ENCODE assay signal across 8 cellular contexts in genomic region chr7:121438017-121438955, GRCh38. TPM values are rescaled to one million over a fixed set of nuclear protein-coding genes. Genes with fewer than 3 reads are reported as not detected.
DNase-seq lines count a peak whose midpoint lies in the region; ATAC-seq and TF ChIP-seq lines count a peak whose summit lies in the region.
"Not testable (repeated sequence)": the region's sequence is repeated elsewhere in the genome, so short reads cannot be mapped to it uniquely, and the experiment has no call there.

No MANE protein-coding gene starts in this region.

- peaks cover 38% of the 10 kb centered on the region for H3K4me1 Mint-ChIP-seq in activated CD8-positive, alpha-beta memory T cell treated with anti-CD3 and anti-CD28 coated beads, Interleukin-2, amount 10 ng/mL, durations not matched to agents 7 days and 5 days

- TF ChIP-seq POLR2A in spleen (IDR thresholded peaks at IDR 0.05); vagina (IDR thresholded peaks at IDR 0.05): not testable (repeated sequence)

- ATAC-seq in GM18907 (IDR thresholded peaks at IDR 0.05; ENCODE audit: unreplicated experiment): peak; percentile 53
- peak; percentile 41 for ATAC-seq in HG03378 (IDR thresholded peaks at IDR 0.05; ENCODE audit: unreplicated experiment)
- peak; percentile 56; the same call in 1 of the 2 replicates for ATAC-seq in PC-3
- ATAC-seq in activated CD8-positive, alpha-beta memory T cell treated with anti-CD3 and anti-CD28 coated beads, Interleukin-2, amount 10 ng/mL, durations not matched to agents 7 days and 5 days: peak; percentile 73
- ATAC-seq in left lobe of liver: not testable (repeated sequence)

- H4K20me1 ChIP-seq in PC-3 (ENCODE audit: low read length): not testable (repeated sequence)

- H2AFZ ChIP-seq in PC-3 (ENCODE audit: low read length): peak overlapping the region; percentile 27

- H3K9me3 Mint-ChIP-seq in activated CD8-positive, alpha-beta memory T cell treated with anti-CD3 and anti-CD28 coated beads, Interleukin-2, amount 10 ng/mL, durations not matched to agents 7 days and 5 days (ENCODE audit: low read depth): not testable (repeated sequence)

- H3K4me2 ChIP-seq in PC-3 (ENCODE audit: low read length): peak overlapping the region; percentile 59

- H3K27me3 Mint-ChIP-seq in activated CD8-positive, alpha-beta memory T cell treated with anti-CD3 and anti-CD28 coated beads, Interleukin-2, amount 10 ng/mL, durations not matched to agents 7 days and 5 days: not testable (repeated sequence)

- H3K9ac ChIP-seq in PC-3 (ENCODE audit: low read length): not testable (repeated sequence)

- H3K36me3 ChIP-seq in PC-3 (ENCODE audit: low read depth, low read length); spleen; vagina: not testable (repeated sequence)

- H3K27me3 ChIP-seq in PC-3 (ENCODE audit: low read length); spleen (replicated peaks in 1 of 7); vagina: not testable (repeated sequence)

- not testable (repeated sequence) for H3F3A ChIP-seq in PC-3 (ENCODE audit: low read length, unreplicated experiment)

- peak overlapping the region; percentile 51 for H3K4me3 Mint-ChIP-seq in activated CD8-positive, alpha-beta memory T cell treated with anti-CD3 and anti-CD28 coated beads, Interleukin-2, amount 10 ng/mL, durations not matched to agents 7 days and 5 days

- H3K4me1 ChIP-seq in PC-3 (ENCODE audit: insufficient read depth, low read length): not testable (repeated sequence)
- H3K4me1 ChIP-seq in spleen: peaks cover 8 to 27% (median 16%) of the 10 kb centered on the region in 6 donors
- H3K4me1 ChIP-seq in vagina: peaks cover 11% of the 10 kb centered on the region

- POLR2A ChIA-PET in PC-3 (lab: Charles Lee; ENCODE audit: unreplicated experiment): not testable (repeated sequence)

- intact Hi-C loops in PC-3 (cut with micrococcal nuclease); spleen (cut with DNase I; ENCODE audit: low total_unique reads): not testable (repeated sequence)
- intact Hi-C loops in vagina (cut with DNase I): loop anchor here (5.0 kb wide), 1 partner anchor 226 kb away; no protein-coding TSS in a partner anchor

- CTCF ChIA-PET in PC-3 (lab: Charles Lee): not testable (repeated sequence)
- CTCF ChIA-PET in activated CD8-positive, alpha-beta memory T cell treated with anti-CD3 and anti-CD28 coated beads, Interleukin-2, amount 10 ng/mL, durations not matched to agents 7 days and 5 days (lab: Charles Lee): interaction anchor here (1.0 to 2.8 kb wide), 11 partner anchors 16 to 110 kb away, joined by 3 to 20 read pairs (median 4); partner anchors contain the start of gene FAM3C

- peak; percentile 22 for DNase-seq in PC-3
- peak; percentile 93 for DNase-seq in activated CD8-positive, alpha-beta memory T cell treated with anti-CD3 and anti-CD28 coated beads, Interleukin-2, amount 10 ng/mL, durations not matched to agents 7 days and 5 days
- peak; percentile 89 for DNase-seq in ecto neural progenitor cell (ENCODE audit: low spot score)
- DNase-seq in left lobe of liver (ENCODE audit: low spot score): peak; percentile 59
- DNase-seq in spleen: peak; percentile 93
- DNase-seq in vagina (ENCODE audit: extremely low spot score in 2 of 2): not testable (repeated sequence)

- WGBS in spleen, 5 donors: 1 to 6% (median 5%) methylated on average over 12 of the region's 12 CpGs

- H3K9me3 ChIP-seq in PC-3 (ENCODE audit: low read length); spleen; vagina: not testable (repeated sequence)

- not testable (repeated sequence) for H3K79me2 ChIP-seq in PC-3 (ENCODE audit: low read length)

- H3K9me2 ChIP-seq in PC-3 (replicated peaks; ENCODE audit: low read length): not testable (repeated sequence)

- not testable (repeated sequence) for H3K27ac ChIP-seq in PC-3 (ENCODE audit: low read length)
- H3K27ac ChIP-seq in spleen (peak overlapping the region in 7 of 8 donors; percentile 36 to 78 (median 65)), vagina (peak overlapping the region; percentile 45)

- peaks cover 17% of the 10 kb centered on the region for H3K36me3 Mint-ChIP-seq in activated CD8-positive, alpha-beta memory T cell treated with anti-CD3 and anti-CD28 coated beads, Interleukin-2, amount 10 ng/mL, durations not matched to agents 7 days and 5 days

- H3K27ac Mint-ChIP-seq in activated CD8-positive, alpha-beta memory T cell treated with anti-CD3 and anti-CD28 coated beads, Interleukin-2, amount 10 ng/mL, durations not matched to agents 7 days and 5 days: peak overlapping the region; percentile 94

- BruUV-seq in PC-3 (replicated peaks; lab: Mats Ljungman, UMichigan): not testable (repeated sequence)

- not testable (repeated sequence) for H3K4me3 ChIP-seq in PC-3 (ENCODE audit: low read length)
- H3K4me3 ChIP-seq in spleen: peak overlapping the region in 2 of 8 donors; percentile 21 to 43
- peak overlapping the region; percentile 19 to 34 for H3K4me3 ChIP-seq in vagina

- not testable (repeated sequence) for TF ChIP-seq CTCF in PC-3 (conservative IDR thresholded peaks at IDR 0.05; ENCODE audit: low read depth, low read length); vagina (IDR thresholded peaks at IDR 0.05)
- TF ChIP-seq CTCF in spleen (IDR thresholded peaks at IDR 0.05 in 8 of 11, conservative IDR thresholded peaks at IDR 0.05 in 3 of 11): peak in 9 of 11 experiments; percentile 7 to 55 (median 44)

RNA-seq across cellular contexts. Expression of gene FAM3C, which starts 42.2 kb away (rescaled TPM):
- total RNA-seq in PC-3 (2014; rRNA removed) (37.7 and 37.9 TPM in 2 replicates), left lobe of liver (18.3 TPM), spleen (10 to 100 TPM; 45.8 to 69.2 (median 56.3) TPM), vagina (36.1 TPM)
- 10 to 100 TPM; 50.3 to 96.0 TPM for total RNA-seq in activated CD8-positive, alpha-beta memory T cell treated with anti-CD3 and anti-CD28 coated beads, Interleukin-2, amount 10 ng/mL, durations not matched to agents 7 days and 5 days
- 10 to 100 TPM; 35.4 to 45.4 (median 36.7) TPM for polyA plus RNA-seq in spleen
